22 cellular contexts compared by ENCODE assay signal in the genomic region with DNA sequence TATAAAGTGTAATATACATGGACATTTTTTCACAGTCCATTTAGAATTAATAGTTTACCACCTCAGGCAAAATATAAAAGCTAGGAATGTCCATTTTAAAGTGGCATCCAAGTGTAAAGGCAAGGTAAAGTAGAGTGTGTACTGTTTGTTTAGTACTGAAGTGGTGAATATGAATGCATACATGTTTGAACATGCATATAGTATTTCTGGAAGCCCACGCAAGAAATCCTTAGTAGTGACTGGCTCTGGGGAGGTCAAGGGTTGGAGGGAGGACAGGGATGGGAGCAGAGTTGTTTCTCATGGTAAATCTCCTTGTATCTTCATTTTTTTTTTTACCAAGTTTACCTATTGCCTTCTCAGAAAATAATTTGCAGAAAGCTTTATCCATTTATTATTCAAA.
DNase-seq lines count a peak whose midpoint lies in the region; ATAC-seq and TF ChIP-seq lines count a peak whose summit lies in the region.
"Had no signal": no experiment of that assay in that cellular context is flagged by ENCODE, and none has a peak within 500 bp of the region (broad histone marks: within the 10 kb centered on the region; RNA-seq: fewer than 3 reads in every experiment).

No MANE protein-coding gene starts in this region.

- ATAC-seq in activated CD4-positive, CD25-positive, alpha-beta regulatory T cell treated with anti-CD3 and anti-CD28 coated beads, Interleukin-2, amount 50 U/mL, for 24 hours = no peak
- no peak for ATAC-seq in HG03469 (IDR thresholded peaks at IDR 0.05; ENCODE audit: unreplicated experiment)
- ATAC-seq: T-helper 17 cell had no signal

- peak; percentile 15 for DNase-seq in NCI-H187 treated with DMSO at 0.1 percent for 48 hours (lab: John Stamatoyannopoulos, UW)
- DNase-seq in NCI-H187 (lab: John Stamatoyannopoulos, UW) = no peak
- peak; percentile 51 for DNase-seq in DMS79 (lab: John Stamatoyannopoulos, UW)
- peak; percentile 37 for DNase-seq in NCI-H69 (lab: John Stamatoyannopoulos, UW)
- peak; percentile 62 for DNase-seq in epithelial cell of esophagus (ENCODE audit: low read depth)
- no peak for DNase-seq in D341Med (ENCODE audit: low spot score)
- DNase-seq: 8988T, GF-D8, HCEC 1CT, MM.1S, NCI-H1048, NCI-H1436, NCI-H1930, NCI-H2107, NCI-H524, NCI-H774, PC-9, SIG-M5, T-helper 17 cell had no signal

- no peak overlapping the region for H3K4me3 ChIP-seq in epithelial cell of esophagus (ENCODE audit: low read length)
- H3K4me3 ChIP-seq: PC-9, SK-N-MC had no signal

- no peak for TF ChIP-seq CTCF in epithelial cell of esophagus (IDR thresholded peaks at IDR 0.05; ENCODE audit: insufficient read depth, low read depth, low read length, missing control alignments)

Comparison
In these comparisons a context has a peak if more than half of its experiments do, and no peak if none do; other contexts are left out.
1. DNase-seq: peak in NCI-H187 treated with DMSO at 0.1 percent for 48 hours (single experiment), DMS79 (single experiment), NCI-H69 (single experiment) and epithelial cell of esophagus (single experiment); none in NCI-H187 (0 of 2) and D341Med (single experiment).